Comparison of ENCODE assay signal across 1 cellular context in the genomic region with DNA sequence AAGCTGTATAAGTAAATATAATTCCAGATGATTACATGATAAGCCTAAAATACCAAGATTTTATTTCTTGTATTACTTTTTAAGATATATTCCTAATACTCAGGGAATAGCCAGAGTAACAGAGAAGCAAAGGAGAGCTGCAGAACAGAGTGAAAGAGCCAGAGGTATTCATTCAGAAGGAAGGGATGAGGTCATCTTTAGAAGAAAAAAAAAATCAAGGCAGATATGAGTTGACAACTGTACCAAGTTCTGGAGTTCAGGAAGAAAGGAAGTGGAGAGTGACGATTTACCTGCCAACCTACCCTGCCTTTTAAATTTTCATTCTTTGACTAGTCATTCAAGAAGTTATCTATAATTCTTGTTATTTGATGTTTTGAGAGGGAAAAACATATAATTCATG.
TF ChIP-seq lines count a peak whose summit lies in the region.

No MANE protein-coding gene starts in this region.

TF ChIP-seq in IMR-90, 13 proteins besides CTCF, POLR2A, EP300 and RAD21:
- TF ChIP-seq CEBPB (IDR thresholded peaks at IDR 0.05; ENCODE audit: low read depth, low read length) = no peak
- no peak for TF ChIP-seq RCOR1 (IDR thresholded peaks at IDR 0.05; ENCODE audit: insufficient replicate concordance, low read length)
- no peak for TF ChIP-seq MAFK (IDR thresholded peaks at IDR 0.05; ENCODE audit: low read depth, low read length)
- no peak for TF ChIP-seq MXI1 (IDR thresholded peaks at IDR 0.05; ENCODE audit: borderline replicate concordance, low read depth, low read length)
- TF ChIP-seq BHLHE40 (IDR thresholded peaks at IDR 0.05; ENCODE audit: low read depth, low read length) = no peak
- TF ChIP-seq MAZ (IDR thresholded peaks at IDR 0.05; ENCODE audit: borderline replicate concordance, low read depth, low read length) = no peak
- TF ChIP-seq, protein P1, sequence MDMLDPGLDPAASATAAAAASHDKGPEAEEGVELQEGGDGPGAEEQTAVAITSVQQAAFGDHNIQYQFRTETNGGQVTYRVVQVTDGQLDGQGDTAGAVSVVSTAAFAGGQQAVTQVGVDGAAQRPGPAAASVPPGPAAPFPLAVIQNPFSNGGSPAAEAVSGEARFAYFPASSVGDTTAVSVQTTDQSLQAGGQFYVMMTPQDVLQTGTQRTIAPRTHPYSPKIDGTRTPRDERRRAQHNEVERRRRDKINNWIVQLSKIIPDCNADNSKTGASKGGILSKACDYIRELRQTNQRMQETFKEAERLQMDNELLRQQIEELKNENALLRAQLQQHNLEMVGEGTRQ (IDR thresholded peaks at IDR 0.05; ENCODE audit: low read depth, low read length) = no peak
- TF ChIP-seq SMC3 (IDR thresholded peaks at IDR 0.05; ENCODE audit: low read depth, low read length) = no peak
- no peak for TF ChIP-seq ELK1 (IDR thresholded peaks at IDR 0.05; ENCODE audit: borderline replicate concordance, low read depth, low read length)
- no peak for TF ChIP-seq NFE2L2 (IDR thresholded peaks at IDR 0.05; ENCODE audit: low read depth, low read length)
- no peak for TF ChIP-seq RFX5 (IDR thresholded peaks at IDR 0.05; ENCODE audit: low read depth, low read length)
- TF ChIP-seq CHD1 (IDR thresholded peaks at IDR 0.05; ENCODE audit: low read depth, low read length) = no peak
- no peak for TF ChIP-seq FOS (IDR thresholded peaks at IDR 0.05; ENCODE audit: low read depth, low read length)
